Comparison of ENCODE assay signal across 8 cellular contexts in the genomic region with DNA sequence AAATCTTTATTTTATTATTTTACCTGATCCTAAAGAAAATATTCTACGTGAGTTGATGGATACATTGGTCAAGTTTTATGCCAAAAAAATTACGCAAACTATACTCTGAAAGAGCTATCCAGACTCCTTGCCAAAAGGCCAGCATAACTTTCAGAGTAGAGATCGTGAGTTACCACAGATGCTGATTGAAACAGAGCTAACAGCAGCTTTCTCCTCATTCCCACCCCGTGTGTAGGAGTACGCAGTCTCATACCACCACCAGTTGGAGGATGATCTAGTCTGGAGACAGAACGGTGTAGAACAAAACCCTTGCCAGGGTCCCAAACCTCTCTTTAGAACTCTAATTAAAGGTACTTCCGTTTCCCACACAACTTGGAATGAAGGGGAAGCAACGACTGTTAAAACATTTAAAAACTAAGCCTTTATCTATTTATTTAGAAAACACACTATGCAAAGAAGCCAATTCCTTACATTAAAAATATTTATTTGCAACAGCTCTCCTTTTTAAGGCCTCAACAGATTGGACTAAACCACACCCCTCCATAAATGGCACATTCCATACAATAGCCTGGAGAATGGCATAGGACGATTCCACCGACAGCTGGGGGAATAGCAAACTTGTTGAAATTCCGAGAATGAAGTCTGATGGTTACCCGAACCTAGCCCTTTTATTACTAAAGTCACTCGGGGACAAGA. TPM values are rescaled to one million over a fixed set of nuclear protein-coding genes. Genes with fewer than 3 reads are reported as not detected.
DNase-seq lines count a peak whose midpoint lies in the region; ATAC-seq and TF ChIP-seq lines count a peak whose summit lies in the region.

No MANE protein-coding gene starts in this region.

- H3K36me3 Mint-ChIP-seq in neural crest cell (ENCODE audit: low read depth) = peaks cover 8% of the 10 kb centered on the region

- DNase-seq in activated naive CD4-positive, alpha-beta T cell treated with Interleukin-2 at 50 U/mL for 16 hours = peak; percentile 50
- no peak for DNase-seq in activated naive CD4-positive, alpha-beta T cell (lab: John Stamatoyannopoulos, UW)
- peak; percentile 73 for DNase-seq in NCI-H1092 treated with DMSO at 0.1 percent for 48 hours (lab: John Stamatoyannopoulos, UW)
- peak; percentile 30 to 59 for DNase-seq in activated CD4-positive, alpha-beta T cell treated with anti-CD3 and anti-CD28 coated beads, Interleukin-2, amount 50 U/mL, for 48 hours
- no peak for DNase-seq in esophagus muscularis mucosa (ENCODE audit: extremely low spot score)
- no peak for DNase-seq in neural crest cell (ENCODE audit: low read depth, low spot score)
- DNase-seq in GM13976 (ENCODE audit: low spot score) = no peak

- H3K36me3 ChIP-seq in esophagus muscularis mucosa = no peaks in the 10 kb centered on the region

- TF ChIP-seq CTCF in esophagus muscularis mucosa (IDR thresholded peaks at IDR 0.05) (no peak), neural crest cell (conservative IDR thresholded peaks at IDR 0.05) (no peak), GM13976 (IDR thresholded peaks at IDR 0.05; ENCODE audit: borderline replicate concordance, control extremely low read depth, extremely low read depth, insufficient read depth, missing control alignments) (no peak)

- H3K4me1 Mint-ChIP-seq in neural crest cell = peaks cover 45% of the 10 kb centered on the region

- TF ChIP-seq POLR2A in esophagus muscularis mucosa (IDR thresholded peaks at IDR 0.05; ENCODE audit: low read depth) = no peak

- ATAC-seq in HG03378 (IDR thresholded peaks at IDR 0.05; ENCODE audit: unreplicated experiment) = no peak

- peak overlapping the region; percentile 88 to 92 (median 91) for H3K4me3 ChIP-seq in esophagus muscularis mucosa

- peaks cover 40 to 51% (median 49%) of the 10 kb centered on the region in 4 donors for H3K4me1 ChIP-seq in esophagus muscularis mucosa

- H3K9me3 ChIP-seq in esophagus muscularis mucosa = no peaks in the 10 kb centered on the region

- WGBS in esophagus muscularis mucosa = 3% methylated on average over 13 of the region's 13 CpGs

- intact Hi-C loops in esophagus muscularis mucosa (cut with DNase I) = no loop called here

- no peaks in the 10 kb centered on the region for H3K9me3 Mint-ChIP-seq in neural crest cell

- in situ Hi-C loops in GM13976 (cut with MboI; ENCODE audit: low sequenced_read_pairs, unreplicated experiment) = no loop called here

- TF ChIP-seq EP300 in esophagus muscularis mucosa (IDR thresholded peaks at IDR 0.05) = no peak

- H3K27me3 ChIP-seq in esophagus muscularis mucosa = no peaks in the 10 kb centered on the region

- peaks cover 11% of the 10 kb centered on the region for H3K27me3 Mint-ChIP-seq in neural crest cell (ENCODE audit: low read depth)

- H3K27ac Mint-ChIP-seq in neural crest cell (ENCODE audit: unreplicated experiment) = peak overlapping the region; percentile 93

- peak overlapping the region; percentile 99 for H3K4me3 Mint-ChIP-seq in neural crest cell

- H3K27ac ChIP-seq in esophagus muscularis mucosa (replicated peaks in 1 of 4) = peak overlapping the region; percentile 99 to 100 (median 99)

RNA-seq across cellular contexts. Expression of a gene that starts 1.4 kb away (rescaled TPM):
- 100 to 1,000 TPM; 111 to 120 (median 116) TPM for total RNA-seq in esophagus muscularis mucosa
- total RNA-seq in neural crest cell = 440 and 491 TPM in 2 replicates

RNA-seq across cellular contexts. Expression of a gene that starts 26.7 kb away (rescaled TPM):
- total RNA-seq in esophagus muscularis mucosa = 10 to 100 TPM; 28.5 to 59.2 (median 41.8) TPM
- 8.8 and 9.0 TPM in 2 replicates for total RNA-seq in neural crest cell

Comparison
In these comparisons a context has a peak if more than half of its experiments do, and no peak if none do; other contexts are left out.
1. DNase-seq: peak in activated naive CD4-positive, alpha-beta T cell treated with Interleukin-2 at 50 U/mL for 16 hours (single experiment), NCI-H1092 treated with DMSO at 0.1 percent for 48 hours (single experiment) and activated CD4-positive, alpha-beta T cell treated with anti-CD3 and anti-CD28 coated beads, Interleukin-2, amount 50 U/mL, for 48 hours (2 of 2); none in activated naive CD4-positive, alpha-beta T cell (0 of 4), esophagus muscularis mucosa (single experiment), neural crest cell (single experiment) and GM13976 (single experiment).